In the genomic region with DNA sequence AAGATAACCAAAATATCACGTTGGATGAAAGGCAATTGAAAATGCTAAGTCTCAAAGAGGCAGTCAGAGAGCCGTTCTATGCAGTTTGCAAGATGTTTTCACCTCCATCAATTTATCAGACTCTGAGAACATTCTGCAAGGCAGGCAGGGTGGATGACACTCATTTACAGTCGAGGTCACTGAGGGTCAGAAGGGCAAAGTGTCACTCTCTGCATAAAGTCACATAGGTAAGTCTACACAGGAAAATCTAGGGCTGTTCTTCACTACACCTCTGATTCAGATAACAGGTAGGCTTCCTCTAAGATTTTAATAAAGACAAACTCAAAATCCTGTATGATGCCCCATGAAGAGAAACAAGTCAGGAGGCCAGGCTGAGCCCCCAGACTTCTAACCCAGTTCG, we compare ENCODE assay signal across 3 cellular contexts.
TF ChIP-seq lines count a peak whose summit lies in the region.

No MANE protein-coding gene starts in this region.

TF ChIP-seq in SK-N-SH, 30 proteins besides CTCF, POLR2A, EP300 and RAD21 (continues in another document):
- TF ChIP-seq RXRA (IDR thresholded peaks at IDR 0.05; ENCODE audit: borderline replicate concordance, low read depth), result no peak
- no peak for TF ChIP-seq JUND (IDR thresholded peaks at IDR 0.05)
- no peak for TF ChIP-seq SIN3A (IDR thresholded peaks at IDR 0.05; ENCODE audit: borderline replicate concordance, low read depth, low read length)
- TF ChIP-seq, protein P1, sequence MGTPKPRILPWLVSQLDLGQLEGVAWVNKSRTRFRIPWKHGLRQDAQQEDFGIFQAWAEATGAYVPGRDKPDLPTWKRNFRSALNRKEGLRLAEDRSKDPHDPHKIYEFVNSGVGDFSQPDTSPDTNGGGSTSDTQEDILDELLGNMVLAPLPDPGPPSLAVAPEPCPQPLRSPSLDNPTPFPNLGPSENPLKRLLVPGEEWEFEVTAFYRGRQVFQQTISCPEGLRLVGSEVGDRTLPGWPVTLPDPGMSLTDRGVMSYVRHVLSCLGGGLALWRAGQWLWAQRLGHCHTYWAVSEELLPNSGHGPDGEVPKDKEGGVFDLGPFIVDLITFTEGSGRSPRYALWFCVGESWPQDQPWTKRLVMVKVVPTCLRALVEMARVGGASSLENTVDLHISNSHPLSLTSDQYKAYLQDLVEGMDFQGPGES (IDR thresholded peaks at IDR 0.05; ENCODE audit: low read depth, low read length), result no peak
- no peak for TF ChIP-seq GATA2 (CRISPR knock-in tag; IDR thresholded peaks at IDR 0.05)
- TF ChIP-seq, protein P2, sequence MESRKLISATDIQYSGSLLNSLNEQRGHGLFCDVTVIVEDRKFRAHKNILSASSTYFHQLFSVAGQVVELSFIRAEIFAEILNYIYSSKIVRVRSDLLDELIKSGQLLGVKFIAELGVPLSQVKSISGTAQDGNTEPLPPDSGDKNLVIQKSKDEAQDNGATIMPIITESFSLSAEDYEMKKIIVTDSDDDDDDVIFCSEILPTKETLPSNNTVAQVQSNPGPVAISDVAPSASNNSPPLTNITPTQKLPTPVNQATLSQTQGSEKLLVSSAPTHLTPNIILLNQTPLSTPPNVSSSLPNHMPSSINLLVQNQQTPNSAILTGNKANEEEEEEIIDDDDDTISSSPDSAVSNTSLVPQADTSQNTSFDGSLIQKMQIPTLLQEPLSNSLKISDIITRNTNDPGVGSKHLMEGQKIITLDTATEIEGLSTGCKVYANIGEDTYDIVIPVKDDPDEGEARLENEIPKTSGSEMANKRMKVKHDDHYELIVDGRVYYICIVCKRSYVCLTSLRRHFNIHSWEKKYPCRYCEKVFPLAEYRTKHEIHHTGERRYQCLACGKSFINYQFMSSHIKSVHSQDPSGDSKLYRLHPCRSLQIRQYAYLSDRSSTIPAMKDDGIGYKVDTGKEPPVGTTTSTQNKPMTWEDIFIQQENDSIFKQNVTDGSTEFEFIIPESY (IDR thresholded peaks at IDR 0.05; ENCODE audit: borderline replicate concordance, low read depth), result no peak
- TF ChIP-seq, protein P3, sequence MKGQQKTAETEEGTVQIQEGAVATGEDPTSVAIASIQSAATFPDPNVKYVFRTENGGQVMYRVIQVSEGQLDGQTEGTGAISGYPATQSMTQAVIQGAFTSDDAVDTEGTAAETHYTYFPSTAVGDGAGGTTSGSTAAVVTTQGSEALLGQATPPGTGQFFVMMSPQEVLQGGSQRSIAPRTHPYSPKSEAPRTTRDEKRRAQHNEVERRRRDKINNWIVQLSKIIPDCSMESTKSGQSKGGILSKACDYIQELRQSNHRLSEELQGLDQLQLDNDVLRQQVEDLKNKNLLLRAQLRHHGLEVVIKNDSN (IDR thresholded peaks at IDR 0.05; ENCODE audit: borderline replicate concordance, low read depth), result no peak
- no peak for TF ChIP-seq RCOR1 (IDR thresholded peaks at IDR 0.05; ENCODE audit: low read length)
- no peak for TF ChIP-seq FOXJ3 (CRISPR knock-in tag; IDR thresholded peaks at IDR 0.05)
- no peak for TF ChIP-seq NRF1 (IDR thresholded peaks at IDR 0.05; ENCODE audit: low read depth, low read length)
- no peak for TF ChIP-seq ELF1 (IDR thresholded peaks at IDR 0.05)
- no peak for TF ChIP-seq RFX5 (IDR thresholded peaks at IDR 0.05; ENCODE audit: low read length)
- TF ChIP-seq TEAD4 (IDR thresholded peaks at IDR 0.05; ENCODE audit: borderline replicate concordance, insufficient read depth), result no peak

TF ChIP-seq in SK-N-SH treated with all-trans-retinoic acid at 6 μM for 48 hours, 23 proteins besides CTCF, POLR2A, EP300 and RAD21:
- TF ChIP-seq, protein P4, sequence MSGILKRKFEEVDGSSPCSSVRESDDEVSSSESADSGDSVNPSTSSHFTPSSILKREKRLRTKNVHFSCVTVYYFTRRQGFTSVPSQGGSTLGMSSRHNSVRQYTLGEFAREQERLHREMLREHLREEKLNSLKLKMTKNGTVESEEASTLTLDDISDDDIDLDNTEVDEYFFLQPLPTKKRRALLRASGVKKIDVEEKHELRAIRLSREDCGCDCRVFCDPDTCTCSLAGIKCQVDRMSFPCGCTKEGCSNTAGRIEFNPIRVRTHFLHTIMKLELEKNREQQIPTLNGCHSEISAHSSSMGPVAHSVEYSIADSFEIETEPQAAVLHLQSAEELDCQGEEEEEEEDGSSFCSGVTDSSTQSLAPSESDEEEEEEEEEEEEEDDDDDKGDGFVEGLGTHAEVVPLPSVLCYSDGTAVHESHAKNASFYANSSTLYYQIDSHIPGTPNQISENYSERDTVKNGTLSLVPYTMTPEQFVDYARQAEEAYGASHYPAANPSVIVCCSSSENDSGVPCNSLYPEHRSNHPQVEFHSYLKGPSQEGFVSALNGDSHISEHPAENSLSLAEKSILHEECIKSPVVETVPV (CRISPR knock-in tag; IDR thresholded peaks at IDR 0.05), result no peak
- TF ChIP-seq ESRRG (CRISPR knock-in tag; IDR thresholded peaks at IDR 0.05) (no peak), ZNF565 (CRISPR knock-in tag; conservative IDR thresholded peaks at IDR 0.05; ENCODE audit: low read depth) (no peak), RARB (CRISPR knock-in tag; IDR thresholded peaks at IDR 0.05) (no peak), ZNF70 (CRISPR knock-in tag; IDR thresholded peaks at IDR 0.05) (no peak), BACH2 (CRISPR knock-in tag; IDR thresholded peaks at IDR 0.05; ENCODE audit: borderline replicate concordance) (no peak), PPARA (CRISPR knock-in tag; IDR thresholded peaks at IDR 0.05; ENCODE audit: borderline replicate concordance) (no peak), ZNF8 (CRISPR knock-in tag; IDR thresholded peaks at IDR 0.05) (no peak), ZC3H10 (CRISPR knock-in tag; IDR thresholded peaks at IDR 0.05) (no peak), TCF4 (CRISPR knock-in tag; IDR thresholded peaks at IDR 0.05; ENCODE audit: borderline replicate concordance) (no peak), ISL1 (CRISPR knock-in tag; IDR thresholded peaks at IDR 0.05) (no peak), TOX (CRISPR knock-in tag; IDR thresholded peaks at IDR 0.05; ENCODE audit: borderline replicate concordance) (no peak), CSDC2 (CRISPR knock-in tag; IDR thresholded peaks at IDR 0.05) (no peak), ZFP3 (CRISPR knock-in tag; IDR thresholded peaks at IDR 0.05) (no peak), SNAI2 (CRISPR knock-in tag; IDR thresholded peaks at IDR 0.05) (no peak), GLIS3 (CRISPR knock-in tag; IDR thresholded peaks at IDR 0.05) (no peak)
- TF ChIP-seq, protein P5, sequence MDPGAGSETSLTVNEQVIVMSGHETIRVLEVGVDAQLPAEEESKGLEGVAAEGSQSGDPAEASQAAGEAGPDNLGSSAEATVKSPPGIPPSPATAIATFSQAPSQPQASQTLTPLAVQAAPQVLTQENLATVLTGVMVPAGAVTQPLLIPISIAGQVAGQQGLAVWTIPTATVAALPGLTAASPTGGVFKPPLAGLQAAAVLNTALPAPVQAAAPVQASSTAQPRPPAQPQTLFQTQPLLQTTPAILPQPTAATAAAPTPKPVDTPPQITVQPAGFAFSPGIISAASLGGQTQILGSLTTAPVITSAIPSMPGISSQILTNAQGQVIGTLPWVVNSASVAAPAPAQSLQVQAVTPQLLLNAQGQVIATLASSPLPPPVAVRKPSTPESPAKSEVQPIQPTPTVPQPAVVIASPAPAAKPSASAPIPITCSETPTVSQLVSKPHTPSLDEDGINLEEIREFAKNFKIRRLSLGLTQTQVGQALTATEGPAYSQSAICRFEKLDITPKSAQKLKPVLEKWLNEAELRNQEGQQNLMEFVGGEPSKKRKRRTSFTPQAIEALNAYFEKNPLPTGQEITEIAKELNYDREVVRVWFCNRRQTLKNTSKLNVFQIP (CRISPR knock-in tag; IDR thresholded peaks at IDR 0.05; ENCODE audit: borderline replicate concordance, low read depth), result no peak
- TF ChIP-seq, protein P6, sequence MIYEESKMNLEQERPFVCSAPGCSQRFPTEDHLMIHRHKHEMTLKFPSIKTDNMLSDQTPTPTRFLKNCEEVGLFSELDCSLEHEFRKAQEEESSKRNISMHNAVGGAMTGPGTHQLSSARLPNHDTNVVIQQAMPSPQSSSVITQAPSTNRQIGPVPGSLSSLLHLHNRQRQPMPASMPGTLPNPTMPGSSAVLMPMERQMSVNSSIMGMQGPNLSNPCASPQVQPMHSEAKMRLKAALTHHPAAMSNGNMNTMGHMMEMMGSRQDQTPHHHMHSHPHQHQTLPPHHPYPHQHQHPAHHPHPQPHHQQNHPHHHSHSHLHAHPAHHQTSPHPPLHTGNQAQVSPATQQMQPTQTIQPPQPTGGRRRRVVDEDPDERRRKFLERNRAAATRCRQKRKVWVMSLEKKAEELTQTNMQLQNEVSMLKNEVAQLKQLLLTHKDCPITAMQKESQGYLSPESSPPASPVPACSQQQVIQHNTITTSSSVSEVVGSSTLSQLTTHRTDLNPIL (CRISPR knock-in tag; IDR thresholded peaks at IDR 0.05; ENCODE audit: low read depth), result no peak

TF ChIP-seq in HepG2, 621 proteins besides CTCF, POLR2A, EP300 and RAD21 (continues in another document):
- TF ChIP-seq KDM3A (CRISPR knock-in tag; IDR thresholded peaks at IDR 0.05; ENCODE audit: low read depth), result 0 out of 2 replicates have a peak, but pooled peaks have one; percentile 41
- peak; percentile 70 to 86; a peak in 3 of 4 replicates for TF ChIP-seq NR2F1 (CRISPR knock-in tag; IDR thresholded peaks at IDR 0.05)
- no peak for TF ChIP-seq ZNF354B (CRISPR knock-in tag; IDR thresholded peaks at IDR 0.05)
- TF ChIP-seq, protein P7, sequence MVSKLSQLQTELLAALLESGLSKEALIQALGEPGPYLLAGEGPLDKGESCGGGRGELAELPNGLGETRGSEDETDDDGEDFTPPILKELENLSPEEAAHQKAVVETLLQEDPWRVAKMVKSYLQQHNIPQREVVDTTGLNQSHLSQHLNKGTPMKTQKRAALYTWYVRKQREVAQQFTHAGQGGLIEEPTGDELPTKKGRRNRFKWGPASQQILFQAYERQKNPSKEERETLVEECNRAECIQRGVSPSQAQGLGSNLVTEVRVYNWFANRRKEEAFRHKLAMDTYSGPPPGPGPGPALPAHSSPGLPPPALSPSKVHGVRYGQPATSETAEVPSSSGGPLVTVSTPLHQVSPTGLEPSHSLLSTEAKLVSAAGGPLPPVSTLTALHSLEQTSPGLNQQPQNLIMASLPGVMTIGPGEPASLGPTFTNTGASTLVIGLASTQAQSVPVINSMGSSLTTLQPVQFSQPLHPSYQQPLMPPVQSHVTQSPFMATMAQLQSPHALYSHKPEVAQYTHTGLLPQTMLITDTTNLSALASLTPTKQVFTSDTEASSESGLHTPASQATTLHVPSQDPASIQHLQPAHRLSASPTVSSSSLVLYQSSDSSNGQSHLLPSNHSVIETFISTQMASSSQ (IDR thresholded peaks at IDR 0.05; ENCODE audit: low read depth), result 0 out of 2 replicates have a peak, but pooled peaks have one; percentile 9
- TF ChIP-seq, protein P7 (CRISPR knock-in tag; IDR thresholded peaks at IDR 0.05; ENCODE audit: borderline replicate concordance), result no peak
- TF ChIP-seq, protein P8, sequence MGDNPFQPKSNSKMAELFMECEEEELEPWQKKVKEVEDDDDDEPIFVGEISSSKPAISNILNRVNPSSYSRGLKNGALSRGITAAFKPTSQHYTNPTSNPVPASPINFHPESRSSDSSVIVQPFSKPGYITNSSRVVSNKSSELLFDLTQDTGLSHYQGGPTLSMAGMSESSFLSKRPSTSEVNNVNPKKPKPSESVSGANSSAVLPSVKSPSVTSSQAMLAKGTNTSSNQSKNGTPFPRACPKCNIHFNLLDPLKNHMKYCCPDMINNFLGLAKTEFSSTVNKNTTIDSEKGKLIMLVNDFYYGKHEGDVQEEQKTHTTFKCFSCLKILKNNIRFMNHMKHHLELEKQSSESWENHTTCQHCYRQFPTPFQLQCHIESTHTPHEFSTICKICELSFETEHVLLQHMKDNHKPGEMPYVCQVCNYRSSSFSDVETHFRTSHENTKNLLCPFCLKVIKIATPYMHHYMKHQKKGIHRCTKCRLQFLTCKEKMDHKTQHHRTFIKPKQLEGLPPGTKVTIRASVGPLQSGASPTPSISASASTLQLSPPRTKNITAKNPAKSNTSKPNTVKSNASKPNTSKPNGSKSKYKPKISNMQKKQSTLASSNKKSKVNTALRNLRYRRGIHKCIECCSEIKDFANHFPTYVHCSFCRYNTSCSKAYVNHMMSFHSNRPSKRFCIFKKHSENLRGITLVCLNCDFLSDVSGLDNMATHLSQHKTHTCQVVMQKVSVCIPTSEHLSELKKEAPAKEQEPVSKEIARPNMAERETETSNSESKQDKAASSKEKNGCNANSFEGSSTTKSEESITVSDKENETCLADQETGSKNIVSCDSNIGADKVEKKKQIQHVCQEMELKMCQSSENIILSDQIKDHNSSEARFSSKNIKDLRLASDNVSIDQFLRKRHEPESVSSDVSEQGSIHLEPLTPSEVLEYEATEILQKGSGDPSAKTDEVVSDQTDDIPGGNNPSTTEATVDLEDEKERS (CRISPR knock-in tag; IDR thresholded peaks at IDR 0.05), result no peak
- TF ChIP-seq HNF4A (CRISPR knock-in tag; IDR thresholded peaks at IDR 0.05), result peak; percentile 19; the same call in 1 of the 2 replicates
- no peak for TF ChIP-seq SSRP1 (CRISPR knock-in tag; IDR thresholded peaks at IDR 0.05)
- TF ChIP-seq, protein P9, sequence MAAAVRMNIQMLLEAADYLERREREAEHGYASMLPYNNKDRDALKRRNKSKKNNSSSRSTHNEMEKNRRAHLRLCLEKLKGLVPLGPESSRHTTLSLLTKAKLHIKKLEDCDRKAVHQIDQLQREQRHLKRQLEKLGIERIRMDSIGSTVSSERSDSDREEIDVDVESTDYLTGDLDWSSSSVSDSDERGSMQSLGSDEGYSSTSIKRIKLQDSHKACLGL (CRISPR knock-in tag; IDR thresholded peaks at IDR 0.05), result no peak
- peak; percentile 68 for TF ChIP-seq NR2F2 (IDR thresholded peaks at IDR 0.05; ENCODE audit: borderline replicate concordance, low read depth)
- 0 out of 2 replicates have a peak, but pooled peaks have one; percentile 5 for TF ChIP-seq HDAC1 (CRISPR knock-in tag; IDR thresholded peaks at IDR 0.05)
- TF ChIP-seq RXRB (CRISPR knock-in tag; IDR thresholded peaks at IDR 0.05; ENCODE audit: borderline replicate concordance), result peak; percentile 33; the same call in 1 of the 2 replicates
- TF ChIP-seq RARA (CRISPR knock-in tag; IDR thresholded peaks at IDR 0.05), result peak; percentile 83
